ENCODE assay signal across 20 cellular contexts in the genomic region with DNA sequence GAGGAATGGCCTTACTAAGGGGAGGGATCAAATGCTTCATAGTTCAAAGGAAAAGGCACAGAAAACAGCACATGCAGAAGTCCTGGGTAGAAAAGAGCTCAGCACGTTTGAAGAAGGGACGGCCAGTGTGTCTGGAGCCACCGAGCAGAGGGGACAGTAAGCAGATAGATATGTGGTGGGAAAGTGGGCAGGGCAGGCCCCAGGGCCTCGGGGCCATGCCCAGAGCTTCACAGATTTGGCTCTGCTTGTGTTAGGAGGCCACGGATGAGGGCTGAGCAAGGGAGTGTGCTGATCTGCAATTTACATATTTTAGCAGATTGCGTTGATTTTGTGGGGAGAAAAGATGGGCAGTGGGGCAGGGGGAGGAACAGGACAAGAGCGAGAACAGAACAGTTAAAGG.
"Had no signal": no experiment of that assay in that cellular context is flagged by ENCODE, and none has a peak within 500 bp of the region (broad histone marks: within the 10 kb centered on the region; RNA-seq: fewer than 3 reads in every experiment).

No MANE protein-coding gene starts in this region.

- H3K4me1 ChIP-seq: lower lobe of right lung, neural progenitor cell, prostate gland, right atrium auricular region, tibial nerve, upper lobe of right lung, uterus had no signal

- H2AFZ ChIP-seq: neural progenitor cell had no signal

- H3K4me1 Mint-ChIP-seq: immature natural killer cell; stimulated activated effector memory CD8-positive, alpha-beta T cell treated with anti-CD3 and anti-CD28 coated beads, Interleukin-12 subunit alpha, Interleukin-12 subunit beta, amount 100 ng/mL, for 72 hours had no signal

- H3K9ac ChIP-seq: neural progenitor cell had no signal

- FAIRE-seq: frontal cortex had no signal

- H3K9me3 ChIP-seq: lower lobe of right lung, prostate gland, right atrium auricular region, thoracic aorta, tibial nerve, upper lobe of right lung, uterus had no signal

- H3K27me3 ChIP-seq: neural progenitor cell, right atrium auricular region, tibial nerve, upper lobe of right lung, uterus had no signal

- H3K27ac ChIP-seq: dorsolateral prefrontal cortex, lower lobe of right lung, neural progenitor cell, prostate gland, right atrium auricular region, thoracic aorta, tibial nerve, upper lobe of right lung, uterus had no signal

- H3K27ac Mint-ChIP-seq: natural killer cell; neural progenitor cell; stimulated activated effector memory CD8-positive, alpha-beta T cell treated with anti-CD3 and anti-CD28 coated beads, Interleukin-12 subunit alpha, Interleukin-12 subunit beta, amount 100 ng/mL, for 72 hours had no signal

- H3K9me3 Mint-ChIP-seq: immature natural killer cell; natural killer cell; neural progenitor cell; stimulated activated effector memory CD8-positive, alpha-beta T cell treated with anti-CD3 and anti-CD28 coated beads, Interleukin-12 subunit alpha, Interleukin-12 subunit beta, amount 100 ng/mL, for 72 hours had no signal

- ATAC-seq: left ventricle myocardium superior; lower lobe of right lung; natural killer cell; sciatic nerve; stimulated activated effector memory CD8-positive, alpha-beta T cell treated with anti-CD3 and anti-CD28 coated beads, Interleukin-12 subunit alpha, Interleukin-12 subunit beta, amount 100 ng/mL, for 72 hours; stimulated activated naive CD8-positive, alpha-beta T cell treated with anti-CD3 and anti-CD28 coated beads, Interleukin-15, Interleukin-2, amounts not matched to agents 100 U/mL and 50 U/mL, for 24 hours; upper lobe of right lung had no signal

- H3K4me2 ChIP-seq: neural progenitor cell had no signal

- H3K4me3 ChIP-seq: dorsolateral prefrontal cortex, lower lobe of right lung, neural progenitor cell, prostate gland, right atrium auricular region, thoracic aorta, tibial nerve, upper lobe of right lung, uterus had no signal

- H3K4me3 Mint-ChIP-seq: immature natural killer cell; natural killer cell; neural progenitor cell; stimulated activated effector memory CD8-positive, alpha-beta T cell treated with anti-CD3 and anti-CD28 coated beads, Interleukin-12 subunit alpha, Interleukin-12 subunit beta, amount 100 ng/mL, for 72 hours had no signal

- H3K36me3 Mint-ChIP-seq: natural killer cell; neural progenitor cell; stimulated activated effector memory CD8-positive, alpha-beta T cell treated with anti-CD3 and anti-CD28 coated beads, Interleukin-12 subunit alpha, Interleukin-12 subunit beta, amount 100 ng/mL, for 72 hours had no signal

- H3K36me3 ChIP-seq: lower lobe of right lung, neural progenitor cell, prostate gland, right atrium auricular region, thoracic aorta, tibial nerve, upper lobe of right lung, uterus had no signal

- DNase-seq: dorsolateral prefrontal cortex; effector CD4-positive, alpha-beta T cell; hypothalamus; immature natural killer cell; left ventricle myocardium superior; lower lobe of right lung; natural killer cell; stimulated activated CD4-positive, alpha-beta T cell treated with anti-CD3 and anti-CD28 coated beads, Interleukin-2, amount 100 ng/mL, for 24 hours; stimulated activated CD4-positive, alpha-beta T cell treated with anti-CD3 and anti-CD28 coated beads, Interleukin-4, amount 100 ng/mL, for 24 hours; stimulated activated naive CD8-positive, alpha-beta T cell treated with anti-CD3 and anti-CD28 coated beads, Interleukin-15, Interleukin-2, amounts not matched to agents 100 U/mL and 50 U/mL, for 24 hours; upper lobe of right lung; uterus had no signal
